ENCODE assay signal across 17 cellular contexts in the genomic region with DNA sequence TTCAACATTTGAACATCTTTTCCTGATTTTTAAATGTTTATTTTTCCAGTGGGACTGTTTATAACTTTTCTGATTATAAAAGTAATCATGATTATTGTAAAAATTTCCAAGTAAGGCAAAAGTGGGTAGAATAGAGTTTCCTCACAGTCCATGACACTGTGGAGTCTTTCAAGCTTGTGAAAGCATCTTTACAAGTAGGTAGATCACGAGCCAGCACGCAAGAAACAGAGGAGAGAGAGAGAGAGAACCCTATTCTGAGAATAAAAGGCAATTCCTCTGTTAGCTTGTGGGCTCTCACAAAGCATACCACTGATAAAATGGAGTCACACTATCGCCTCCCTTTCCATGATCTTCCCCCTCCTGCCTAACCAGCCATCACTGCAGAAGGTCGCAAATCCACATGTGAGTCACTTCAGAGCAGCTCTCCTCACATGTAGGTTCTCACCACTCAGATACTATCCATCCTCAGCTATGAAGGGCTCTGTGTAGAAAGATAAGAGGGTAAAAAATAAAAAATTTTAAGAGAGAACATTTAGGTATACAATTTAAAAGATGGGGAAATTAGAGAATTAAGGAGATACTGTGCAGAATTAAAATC. TPM values are rescaled to one million over a fixed set of nuclear protein-coding genes. Genes with fewer than 3 reads are reported as not detected.
DNase-seq lines count a peak whose midpoint lies in the region; ATAC-seq, FAIRE-seq and TF ChIP-seq lines count a peak whose summit lies in the region.
"Had no signal": no experiment of that assay in that cellular context is flagged by ENCODE, and none has a peak within 500 bp of the region (broad histone marks: within the 10 kb centered on the region; RNA-seq: fewer than 3 reads in every experiment).

No MANE protein-coding gene starts in this region.

- H3K27me3 ChIP-seq in H1 (replicated peaks in 1 of 4; ENCODE audit: control insufficient read depth in 3 of 4, extremely low read depth in 1 of 4, insufficient read depth in 3 of 4, low read length in 3 of 4) (no peaks in the 10 kb centered on the region), SJCRH30 (no peaks in the 10 kb centered on the region)
- H3K27me3 ChIP-seq: brain microvascular endothelial cell, hepatocyte had no signal

- H3K4me1 ChIP-seq in H1 (replicated peaks in 1 of 4; ENCODE audit: control insufficient read depth in 3 of 4, insufficient read depth in 4 of 4, low read length in 3 of 4) (no peaks in the 10 kb centered on the region), SJCRH30 (no peaks in the 10 kb centered on the region; the same call in 1 of the 2 replicates)

- no peak overlapping the region for H3K4me3 ChIP-seq in H1 (ENCODE audit: extremely low read depth in 1 of 4, insufficient read depth in 2 of 4, low read depth in 3 of 4, low read length in 4 of 4)
- no peak overlapping the region for H3K4me3 ChIP-seq in SJCRH30
- H3K4me3 ChIP-seq: HAP-1, hepatocyte had no signal

- H3K23me2 ChIP-seq in H1 (ENCODE audit: low read depth, low read length), result no peaks in the 10 kb centered on the region

- WGBS in H1 (ENCODE audit: extremely low coverage in 1 of 2, insufficient coverage in 1 of 2, insufficient read length in 1 of 2, insufficient replicate concordance in 2 of 2, low coverage in 1 of 2, low lambda C conversion rate in 2 of 2, missing lambda C conversion rate in 1 of 2), 2 experiments, result 88% methylated on average over 4 of the region's 4 CpGs; no CpG with 5 or more reads in 1 of the 2 experiments

- no peak for TF ChIP-seq POLR2A in H1 (IDR thresholded peaks at IDR 0.05; ENCODE audit: control extremely low read depth in 1 of 2, low read depth in 2 of 2, low read length in 2 of 2)

- POLR2A ChIA-PET in T-cell (lab: Charles Lee), result interaction anchor here in 1 of 2 donors (0.6 kb wide), 1 partner anchor 376 kb away, joined by 3 read pairs; no protein-coding TSS in a partner anchor
- POLR2A ChIA-PET in H1 (lab: Charles Lee; ENCODE audit: partially characterized antibody), result interaction anchor here (1.0 kb wide), 1 partner anchor 10 kb away, joined by 5 read pairs; no protein-coding TSS in a partner anchor
- POLR2A ChIA-PET in HEK293T (lab: Yijun Ruan, JAX), result no interaction called here

- intact Hi-C loops in activated naive CD4-positive, alpha-beta T cell treated with anti-CD3 and anti-CD28 coated beads for 36 hours (cut with micrococcal nuclease), result loop anchor here (5.0 kb wide), 1 partner anchor 79 kb away; no protein-coding TSS in a partner anchor

- H3K27ac ChIP-seq in H1 (ENCODE audit: low read depth, low read length), result no peak overlapping the region
- H3K27ac ChIP-seq in SJCRH30, result no peak overlapping the region
- H3K27ac ChIP-seq: brain microvascular endothelial cell, hepatocyte had no signal

- H4K5ac ChIP-seq in H1 (ENCODE audit: insufficient read length, low read depth, low read length), result no peak overlapping the region

- H3K79me1 ChIP-seq in H1 (ENCODE audit: low read depth, low read length), result peaks cover 5% of the 10 kb centered on the region

- no peak for TF ChIP-seq CTCF in H1 (IDR thresholded peaks at IDR 0.05; ENCODE audit: control extremely low read depth in 1 of 3, insufficient read depth in 1 of 3, low read depth in 1 of 3, low read length in 3 of 3)

- no peaks in the 10 kb centered on the region for H4K20me1 ChIP-seq in H1 (replicated peaks in 1 of 2; ENCODE audit: control insufficient read depth in 1 of 2, insufficient read depth in 2 of 2, low read length in 2 of 2)

- peaks cover 0 to 24% of the 10 kb centered on the region in 2 experiments; a peak in 1 of 4 replicates for H3K79me2 ChIP-seq in H1 (ENCODE audit: control insufficient read depth in 1 of 2, insufficient read depth in 2 of 2, low read length in 2 of 2)

- H3K4me3 Mint-ChIP-seq in activated naive CD4-positive, alpha-beta T cell treated with anti-CD3 and anti-CD28 coated beads for 36 hours, result no peak overlapping the region
- peak overlapping the region in 1 of 3 donors; percentile 33 for H3K4me3 Mint-ChIP-seq in T-cell

- H3K27ac Mint-ChIP-seq in activated naive CD4-positive, alpha-beta T cell treated with anti-CD3 and anti-CD28 coated beads for 36 hours, result peak overlapping the region; percentile 17
- peak overlapping the region; percentile 56 to 79 for H3K27ac Mint-ChIP-seq in T-cell

- no peak for TF ChIP-seq RAD21 in H1 (IDR thresholded peaks at IDR 0.05 in 1 of 2, conservative IDR thresholded peaks at IDR 0.05 in 1 of 2; ENCODE audit: low read depth in 2 of 2, low read length in 2 of 2)

- peaks cover 0 to 3% of the 10 kb centered on the region in 2 experiments; a peak in 1 of 4 replicates for H3K9me3 ChIP-seq in H1 (ENCODE audit: insufficient read depth in 2 of 2, low read depth in 1 of 2, low read length in 1 of 2)
- no peaks in the 10 kb centered on the region; the same call in 1 of the 2 replicates for H3K9me3 ChIP-seq in SJCRH30 (replicated peaks)
- H3K9me3 ChIP-seq: HAP-1 had no signal

- H3K36me3 Mint-ChIP-seq in activated naive CD4-positive, alpha-beta T cell treated with anti-CD3 and anti-CD28 coated beads for 36 hours (ENCODE audit: low read depth), result peaks cover 17% of the 10 kb centered on the region
- peaks cover 39% of the 10 kb centered on the region for H3K36me3 Mint-ChIP-seq in T-cell

- no peak overlapping the region for H3K56ac ChIP-seq in H1 (replicated peaks; ENCODE audit: insufficient read length, low read depth, low read length)

- no peak overlapping the region for H3K18ac ChIP-seq in H1 (ENCODE audit: extremely low read depth, low read length)

- no peak overlapping the region for H3K9ac ChIP-seq in H1 (replicated peaks in 1 of 4; ENCODE audit: extremely low read depth in 1 of 4, low read depth in 3 of 4, low read length in 3 of 4)

- no peak overlapping the region for H2BK15ac ChIP-seq in H1 (ENCODE audit: low read length)

- ATAC-seq in T-cell (replicated peaks in 1 of 4), result peak in 3 of 4 experiments; percentile 25 to 68 (median 34)

- no peak overlapping the region for H3K4ac ChIP-seq in H1 (replicated peaks; ENCODE audit: insufficient read length, low read depth, low read length)

- H2AFZ ChIP-seq in H1 (ENCODE audit: low read length), result no peak overlapping the region
- H2AFZ ChIP-seq: hepatocyte had no signal

- no peak for FAIRE-seq in H1 (lab: Jason Lieb, UNC)

- no peak overlapping the region for H3K4me2 ChIP-seq in H1 (ENCODE audit: insufficient read depth in 1 of 2, low read depth in 2 of 2, low read length in 2 of 2)
- H3K4me2 ChIP-seq: hepatocyte had no signal

- peaks cover 6% of the 10 kb centered on the region for H3K9me3 Mint-ChIP-seq in activated naive CD4-positive, alpha-beta T cell treated with anti-CD3 and anti-CD28 coated beads for 36 hours
- peaks cover 6 to 9% (median 8%) of the 10 kb centered on the region in 3 donors for H3K9me3 Mint-ChIP-seq in T-cell

- CTCF ChIA-PET in activated naive CD4-positive, alpha-beta T cell treated with anti-CD3 and anti-CD28 coated beads for 36 hours (lab: Charles Lee), result interaction anchor here (1.2 to 2.3 kb wide), 4 partner anchors 10 to 38 kb away, joined by 3 to 13 read pairs (median 7); no protein-coding TSS in a partner anchor
- CTCF ChIA-PET in T-cell (lab: Charles Lee) (interaction anchor here in 1 of 2 donors (1.0 to 1.8 kb wide), 4 partner anchors 32 to 103 kb away, joined by 3 to 6 read pairs (median 4); no protein-coding TSS in a partner anchor), H1 (lab: Charles Lee; ENCODE audit: partially characterized antibody) (interaction anchor here (1.1 to 1.5 kb wide), 2 partner anchors 38 to 49 kb away, joined by 3 read pairs; no protein-coding TSS in a partner anchor), HEK293T (lab: Yijun Ruan, JAX) (interaction anchor here (0.6 kb wide), 1 partner anchor 23 kb away, joined by 3 read pairs; no protein-coding TSS in a partner anchor)

- H2BK12ac ChIP-seq in H1 (ENCODE audit: low read depth, low read length), result no peak overlapping the region

- TF ChIP-seq EP300 in H1 (IDR thresholded peaks at IDR 0.05; ENCODE audit: borderline replicate concordance in 1 of 2, low read depth in 2 of 2, low read length in 2 of 2), result no peak

- H3K27me3 Mint-ChIP-seq in activated naive CD4-positive, alpha-beta T cell treated with anti-CD3 and anti-CD28 coated beads for 36 hours (ENCODE audit: low read depth), result no peaks in the 10 kb centered on the region
- H3K27me3 Mint-ChIP-seq in T-cell, result no peaks in the 10 kb centered on the region

- peaks cover 90% of the 10 kb centered on the region for H3K4me1 Mint-ChIP-seq in activated naive CD4-positive, alpha-beta T cell treated with anti-CD3 and anti-CD28 coated beads for 36 hours (ENCODE audit: low read depth)
- peaks cover 87 to 94% (median 94%) of the 10 kb centered on the region in 3 donors for H3K4me1 Mint-ChIP-seq in T-cell

- H4K91ac ChIP-seq in H1 (replicated peaks; ENCODE audit: insufficient read length, low read length), result no peak overlapping the region

- peak; percentile 35 for DNase-seq in activated naive CD4-positive, alpha-beta T cell treated with anti-CD3 and anti-CD28 coated beads for 36 hours
- no peak for DNase-seq in activated naive CD4-positive, alpha-beta T cell (lab: John Stamatoyannopoulos, UW)
- no peak for DNase-seq in T-cell
- DNase-seq in H1 (ENCODE audit: low read depth in 1 of 2, low spot score in 2 of 2), result no peak
- DNase-seq in stimulated activated CD8-positive, alpha-beta memory T cell treated with anti-CD3 and anti-CD28 coated beads, Interleukin-4, amount 100 ng/mL, for 48 hours, result peak; percentile 10
- DNase-seq in T-helper 1 cell, result no peak
- DNase-seq in SJCRH30, result no peak
- no peak for DNase-seq in HEK293T (ENCODE audit: extremely low spot score)
- DNase-seq: activated CD4-positive, CD25-positive, alpha-beta regulatory T cell; brain microvascular endothelial cell; midbrain; MV-4-11; occipital lobe; stimulated activated naive CD4-positive, alpha-beta T cell; SW 1271 had no signal

- H2BK5ac ChIP-seq in H1 (ENCODE audit: low read depth, low read length), result no peak overlapping the region; the same call in 1 of the 2 replicates

- no peak overlapping the region for H3K14ac ChIP-seq in H1 (ENCODE audit: insufficient read length)

- H2BK120ac ChIP-seq in H1 (replicated peaks; ENCODE audit: low read depth, low read length), result no peak overlapping the region

- H3K36me3 ChIP-seq in H1 (ENCODE audit: control insufficient read depth in 2 of 4, insufficient read depth in 4 of 4, low read length in 3 of 4) (no peaks in the 10 kb centered on the region), SJCRH30 (peaks cover 4% of the 10 kb centered on the region)
- H3K36me3 ChIP-seq: brain microvascular endothelial cell, HAP-1 had no signal

- H3K23ac ChIP-seq in H1 (ENCODE audit: insufficient read length), result no peak overlapping the region

- H2BK20ac ChIP-seq in H1 (ENCODE audit: low read length), result no peak overlapping the region

- peak overlapping the region; percentile 59; the same call in 1 of the 2 replicates for H2AK5ac ChIP-seq in H1 (ENCODE audit: low read depth, low read length)

- no peak overlapping the region for H4K8ac ChIP-seq in H1 (ENCODE audit: extremely low read depth, insufficient read depth, low read length)

RNA-seq across cellular contexts. Expression of a gene that starts 40.3 kb away (rescaled TPM):
- 10 to 100 TPM; 77.4 to 79.5 TPM for total RNA-seq in activated naive CD4-positive, alpha-beta T cell treated with anti-CD3 and anti-CD28 coated beads for 36 hours
- total RNA-seq in T-cell, result 100 to 1,000 TPM; 170 to 283 (median 177) TPM
- 40.5 and 48.1 TPM in 2 replicates for total RNA-seq in H1 (2021; fragmentation: NEBNext Ultra II Directional; extraction: Animal tissue kit (Norgen Biotek cat#: 25700))
- 10.0 and 10.3 TPM in 2 replicates for polyA plus RNA-seq in H1 (2011; rRNA removed)
- 9.8 TPM for polyA plus RNA-seq in H1 (2011; cell fraction: cytosol; rRNA removed)
- 19.4 TPM for polyA plus RNA-seq in H1 (2011; cell fraction: nucleus; rRNA removed)
- polyA plus RNA-seq in H1 (2012, experiment 1 of 2), result 16.6 to 23.4 TPM (median 21.0 TPM) in 4 replicates
- polyA plus RNA-seq in H1 (2012, experiment 2 of 2), result 3.4 TPM
- 28.8 TPM for polyA plus RNA-seq in H1 (2013, experiment 1 of 2)
- 26.5 TPM for polyA plus RNA-seq in H1 (2013, experiment 2 of 2)
- polyA minus RNA-seq in H1 (2011; rRNA and poly(A)+ RNA removed), result 25.8 and 27.7 TPM in 2 replicates
- 29.3 TPM for polyA minus RNA-seq in H1 (2011; cell fraction: cytosol; rRNA and poly(A)+ RNA removed)
- 39.2 TPM for polyA minus RNA-seq in H1 (2011; cell fraction: nucleus; rRNA and poly(A)+ RNA removed)
- 34.3 and 34.8 TPM in 2 replicates for total RNA-seq in SJCRH30 (2014; rRNA removed; shearing (Covaris generic))

Comparison
In these comparisons a context has a peak if more than half of its experiments do, and no peak if none do; other contexts are left out.
1. DNase-seq: peak in activated naive CD4-positive, alpha-beta T cell treated with anti-CD3 and anti-CD28 coated beads for 36 hours (single experiment) and stimulated activated CD8-positive, alpha-beta memory T cell treated with anti-CD3 and anti-CD28 coated beads, Interleukin-4, amount 100 ng/mL, for 48 hours (single experiment); none in activated naive CD4-positive, alpha-beta T cell (0 of 4), T-cell (0 of 34), H1 (0 of 2), T-helper 1 cell (0 of 5), SJCRH30 (0 of 2) and HEK293T (single experiment).